Comparison of ENCODE assay signal across 26 cellular contexts in the genomic region with DNA sequence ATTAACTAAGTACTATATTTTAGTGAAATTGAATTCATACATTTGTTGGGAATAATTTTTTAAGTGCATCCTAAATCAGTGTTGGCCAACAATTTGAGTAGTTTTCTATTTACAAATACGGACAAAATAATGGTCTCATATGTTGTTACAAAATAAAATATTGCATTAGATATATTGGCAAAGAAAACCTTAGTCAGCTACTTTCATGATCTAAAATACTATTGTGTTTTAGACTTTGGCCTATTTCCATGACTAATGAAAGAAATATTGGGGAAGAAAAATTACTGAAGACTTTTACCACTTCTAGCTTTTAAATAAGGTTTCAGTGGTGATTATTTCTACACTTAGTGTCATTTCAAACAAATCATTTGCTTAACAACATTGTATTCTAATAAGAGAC.
"Had no signal": no experiment of that assay in that cellular context is flagged by ENCODE, and none has a peak within 500 bp of the region (broad histone marks: within the 10 kb centered on the region; RNA-seq: fewer than 3 reads in every experiment).

No MANE protein-coding gene starts in this region.

- H3K4me3 ChIP-seq: stomach, suprapubic skin, testis, thoracic aorta, thyroid gland, tibial artery, tibial nerve, transverse colon, upper lobe of left lung, upper lobe of right lung, uterus, vagina had no signal

- ATAC-seq: stimulated activated effector memory CD8-positive, alpha-beta T cell treated with anti-CD3 and anti-CD28 coated beads, Interleukin-12 subunit alpha, Interleukin-12 subunit beta, amount 100 ng/mL, for 72 hours; stimulated activated memory B cell treated with anti-CD40 and anti-IgM and Interleukin-4, amounts not matched to agents 10 μg/mL and 1 μg/mL and 100 μg/mL, for 72 hours; stimulated activated naive B cell treated with anti-CD40 and anti-IgM and Interleukin-4, amounts not matched to agents 10 μg/mL and 1 μg/mL and 100 μg/mL, for 72 hours; stimulated activated naive CD8-positive, alpha-beta T cell treated with anti-CD3 and anti-CD28 coated beads, Interleukin-15, amount 100 ng/mL, for 72 hours; upper lobe of right lung had no signal

- FAIRE-seq: urothelium cell line had no signal

- DNase-seq: stimulated activated CD4-positive, alpha-beta T cell treated with anti-CD3 and anti-CD28 coated beads, Interleukin-2, amount 100 ng/mL, for 48 hours; stimulated activated CD4-positive, alpha-beta T cell treated with anti-CD3 and anti-CD28 coated beads, Interleukin-4, amount 100 ng/mL, for 1 hour; stimulated activated CD4-positive, alpha-beta T cell treated with anti-CD3 and anti-CD28 coated beads, Interleukin-4, amount 100 ng/mL, for 24 hours; stimulated activated CD4-positive, alpha-beta T cell treated with anti-CD3 and anti-CD28 coated beads, Interleukin-4, amount 100 ng/mL, for 4 hours; stimulated activated CD8-positive, alpha-beta memory T cell treated with anti-CD3 and anti-CD28 coated beads, Interleukin-4, amount 100 ng/mL, for 48 hours; stimulated activated naive B cell treated with anti-CD40 and anti-IgM and Interleukin-4, amounts not matched to agents 10 μg/mL and 1 μg/mL and 100 μg/mL, for 72 hours; stimulated activated naive CD4-positive, alpha-beta T cell; stimulated activated naive CD4-positive, alpha-beta T cell treated with Interleukin-2 at 50 U/mL for 16 hours; stimulated activated naive CD8-positive, alpha-beta T cell treated with anti-CD3 and anti-CD28 coated beads, Interleukin-15, amount 100 ng/mL, for 72 hours; stomach; substantia nigra; testis; thyroid gland; tibial artery; transverse colon; trophoblast cell; upper lobe of left lung; upper lobe of right lung; uterus had no signal

- H3K27ac ChIP-seq: stomach, suprapubic skin, testis, thoracic aorta, thyroid gland, tibial artery, tibial nerve, transverse colon, upper lobe of left lung, upper lobe of right lung, uterus, vagina had no signal

- H3K36me3 ChIP-seq: stomach, suprapubic skin, thoracic aorta, thyroid gland, tibial artery, tibial nerve, transverse colon, upper lobe of left lung, upper lobe of right lung, uterus, vagina had no signal

- H3K9me3 ChIP-seq: stomach, suprapubic skin, testis, thoracic aorta, thyroid gland, tibial artery, tibial nerve, transverse colon, upper lobe of left lung, upper lobe of right lung, uterus, vagina had no signal

- H3K27me3 ChIP-seq: stomach, suprapubic skin, testis, thyroid gland, tibial artery, tibial nerve, transverse colon, upper lobe of left lung, upper lobe of right lung, uterus, vagina had no signal

- H3K4me1 ChIP-seq: stomach, suprapubic skin, testis, thyroid gland, tibial artery, tibial nerve, transverse colon, upper lobe of left lung, upper lobe of right lung, uterus, vagina had no signal
